ENCODE assay signal across 28 cellular contexts in genomic region chr2:19454125-19454524, GRCh38.
"Had no signal": no experiment of that assay in that cellular context is flagged by ENCODE, and none has a peak within 500 bp of the region (broad histone marks: within the 10 kb centered on the region; RNA-seq: fewer than 3 reads in every experiment).

No MANE protein-coding gene starts in this region.

- DNase-seq: colonic mucosa; cortex of kidney; dermis blood vessel endothelial cell; dorsolateral prefrontal cortex; effector CD4-positive, alpha-beta T cell; effector CD8-positive, alpha-beta T cell; effector memory CD4-positive, alpha-beta T cell; effector memory CD8-positive, alpha-beta T cell; endodermal cell; erythroblast; esophagus squamous epithelium; foreskin fibroblast; foreskin keratinocyte; foreskin melanocyte; gastrocnemius medialis; glutamatergic neuron; head of caudate nucleus; heart left ventricle; heart right ventricle had no signal

- H3K27me3 ChIP-seq: colonic mucosa, esophagus muscularis mucosa, esophagus squamous epithelium, gastrocnemius medialis, gastroesophageal sphincter, heart left ventricle, heart right ventricle had no signal

- H3K4me3 ChIP-seq: colonic mucosa, coronary artery, dorsolateral prefrontal cortex, esophagus muscularis mucosa, esophagus squamous epithelium, gastrocnemius medialis, gastroesophageal sphincter, heart left ventricle, heart right ventricle had no signal

- FAIRE-seq: colon, endometrium, endothelial cell of umbilical vein, frontal cortex had no signal

- H3K4me1 ChIP-seq: colonic mucosa, esophagus squamous epithelium, foreskin keratinocyte, gastroesophageal sphincter had no signal

- H3K36me3 ChIP-seq: colonic mucosa, esophagus muscularis mucosa, esophagus squamous epithelium, gastrocnemius medialis, gastroesophageal sphincter, heart left ventricle, heart right ventricle had no signal

- ATAC-seq: effector memory CD8-positive, alpha-beta T cell; esophagus mucosa; foreskin keratinocyte; gastrocnemius medialis; gastroesophageal sphincter; heart left ventricle; heart right ventricle had no signal

- H3K27ac ChIP-seq: colonic mucosa, coronary artery, dorsolateral prefrontal cortex, epithelial cell of prostate, esophagus muscularis mucosa, esophagus squamous epithelium, foreskin keratinocyte, gastrocnemius medialis, gastroesophageal sphincter, heart left ventricle, heart right ventricle had no signal

- H3K9me3 ChIP-seq: colonic mucosa had no signal
